ENCODE assay signal across 1 cellular context in the genomic region with DNA sequence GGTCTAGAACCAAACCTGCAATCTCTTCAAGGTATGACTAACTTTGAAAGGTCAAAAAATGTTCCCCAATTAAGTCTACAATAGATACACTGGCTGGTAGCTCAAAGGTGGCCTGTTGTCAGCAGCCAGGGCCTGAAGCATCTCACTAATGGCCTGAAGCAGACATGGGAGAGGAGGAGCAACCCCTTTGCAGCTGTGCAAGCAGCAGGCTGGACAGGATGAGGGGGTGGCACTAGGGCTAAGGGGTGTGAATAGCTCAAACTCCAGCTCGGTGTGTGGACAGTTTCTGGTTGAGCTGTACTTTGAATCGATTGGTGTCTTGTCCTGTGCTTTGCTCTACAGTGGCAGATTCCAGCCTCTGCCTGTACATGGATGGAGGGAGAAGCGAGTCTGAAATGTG.
TF ChIP-seq lines count a peak whose summit lies in the region.

No MANE protein-coding gene starts in this region.

TF ChIP-seq in IMR-90, 13 proteins besides CTCF, POLR2A, EP300 and RAD21:
- TF ChIP-seq MAZ (IDR thresholded peaks at IDR 0.05; ENCODE audit: borderline replicate concordance, low read depth, low read length), result no peak
- TF ChIP-seq MXI1 (IDR thresholded peaks at IDR 0.05; ENCODE audit: borderline replicate concordance, low read depth, low read length), result no peak
- TF ChIP-seq MAFK (IDR thresholded peaks at IDR 0.05; ENCODE audit: low read depth, low read length), result no peak
- TF ChIP-seq RCOR1 (IDR thresholded peaks at IDR 0.05; ENCODE audit: insufficient replicate concordance, low read length), result no peak
- TF ChIP-seq, protein P1, sequence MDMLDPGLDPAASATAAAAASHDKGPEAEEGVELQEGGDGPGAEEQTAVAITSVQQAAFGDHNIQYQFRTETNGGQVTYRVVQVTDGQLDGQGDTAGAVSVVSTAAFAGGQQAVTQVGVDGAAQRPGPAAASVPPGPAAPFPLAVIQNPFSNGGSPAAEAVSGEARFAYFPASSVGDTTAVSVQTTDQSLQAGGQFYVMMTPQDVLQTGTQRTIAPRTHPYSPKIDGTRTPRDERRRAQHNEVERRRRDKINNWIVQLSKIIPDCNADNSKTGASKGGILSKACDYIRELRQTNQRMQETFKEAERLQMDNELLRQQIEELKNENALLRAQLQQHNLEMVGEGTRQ (IDR thresholded peaks at IDR 0.05; ENCODE audit: low read depth, low read length), result no peak
- TF ChIP-seq CEBPB (IDR thresholded peaks at IDR 0.05; ENCODE audit: low read depth, low read length), result no peak
- no peak for TF ChIP-seq SMC3 (IDR thresholded peaks at IDR 0.05; ENCODE audit: low read depth, low read length)
- TF ChIP-seq, protein P2, sequence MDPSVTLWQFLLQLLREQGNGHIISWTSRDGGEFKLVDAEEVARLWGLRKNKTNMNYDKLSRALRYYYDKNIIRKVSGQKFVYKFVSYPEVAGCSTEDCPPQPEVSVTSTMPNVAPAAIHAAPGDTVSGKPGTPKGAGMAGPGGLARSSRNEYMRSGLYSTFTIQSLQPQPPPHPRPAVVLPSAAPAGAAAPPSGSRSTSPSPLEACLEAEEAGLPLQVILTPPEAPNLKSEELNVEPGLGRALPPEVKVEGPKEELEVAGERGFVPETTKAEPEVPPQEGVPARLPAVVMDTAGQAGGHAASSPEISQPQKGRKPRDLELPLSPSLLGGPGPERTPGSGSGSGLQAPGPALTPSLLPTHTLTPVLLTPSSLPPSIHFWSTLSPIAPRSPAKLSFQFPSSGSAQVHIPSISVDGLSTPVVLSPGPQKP (IDR thresholded peaks at IDR 0.05; ENCODE audit: borderline replicate concordance, low read depth, low read length), result no peak
- TF ChIP-seq NFE2L2 (IDR thresholded peaks at IDR 0.05; ENCODE audit: low read depth, low read length), result no peak
- TF ChIP-seq RFX5 (IDR thresholded peaks at IDR 0.05; ENCODE audit: low read depth, low read length), result no peak
- TF ChIP-seq CHD1 (IDR thresholded peaks at IDR 0.05; ENCODE audit: low read depth, low read length), result no peak
- TF ChIP-seq BHLHE40 (IDR thresholded peaks at IDR 0.05; ENCODE audit: low read depth, low read length), result no peak
- no peak for TF ChIP-seq FOS (IDR thresholded peaks at IDR 0.05; ENCODE audit: low read depth, low read length)
